Comparison of ENCODE assay signal across 16 cellular contexts in genomic region chr7:29363636-29364425, GRCh38.
DNase-seq lines count a peak whose midpoint lies in the region; ATAC-seq and TF ChIP-seq lines count a peak whose summit lies in the region.
"Had no signal": no experiment of that assay in that cellular context is flagged by ENCODE, and none has a peak within 500 bp of the region (broad histone marks: within the 10 kb centered on the region; RNA-seq: fewer than 3 reads in every experiment).

No MANE protein-coding gene starts in this region.

- no peak overlapping the region for H2AFZ ChIP-seq in mammary epithelial cell (ENCODE audit: low read depth, low read length)
- H2AFZ ChIP-seq: GM23338 had no signal

- H3K4me2 ChIP-seq in mammary epithelial cell (ENCODE audit: insufficient read depth, low read depth, low read length) = no peak overlapping the region
- H3K4me2 ChIP-seq: BLaER1 treated with 17β-estradiol and CSF1 and Interleukin-3, amounts not matched to agents 10 nM and 100 nM; GM23338 had no signal

- no peaks in the 10 kb centered on the region for H3K79me2 ChIP-seq in mammary epithelial cell (ENCODE audit: insufficient read depth, low read length)

- no peaks in the 10 kb centered on the region for H3K4me1 Mint-ChIP-seq in MCF 10A (ENCODE audit: insufficient read depth, unreplicated experiment)
- H3K4me1 Mint-ChIP-seq in activated naive CD8-positive, alpha-beta T cell treated with anti-CD3 and anti-CD28 coated beads for 36 hours = no peaks in the 10 kb centered on the region
- no peaks in the 10 kb centered on the region for H3K4me1 Mint-ChIP-seq in activated T-cell treated with anti-CD3 and anti-CD28 coated beads, Interleukin-2, amount 50 U/mL, for 24 hours (ENCODE audit: low read depth)
- H3K4me1 Mint-ChIP-seq: B cell had no signal

- BruUV-seq in mammary epithelial cell (replicated peaks; lab: Mats Ljungman, UMichigan) (no TSS peak), MCF 10A (replicated peaks; lab: Mats Ljungman, UMichigan) (no TSS peak)

- no peak overlapping the region for H3K4me3 ChIP-seq in mammary epithelial cell (replicated peaks in 1 of 3; ENCODE audit: insufficient read depth in 1 of 3, low read depth in 2 of 3, low read length in 3 of 3)
- no peak overlapping the region for H3K4me3 ChIP-seq in RWPE2 (ENCODE audit: severe bottlenecking)
- no peak overlapping the region for H3K4me3 ChIP-seq in epithelial cell of esophagus (ENCODE audit: low read length)
- H3K4me3 ChIP-seq: BLaER1 treated with 17β-estradiol and CSF1 and Interleukin-3, amounts not matched to agents 10 nM and 100 nM; GM23338 had no signal

- no peaks in the 10 kb centered on the region for H3K4me1 ChIP-seq in mammary epithelial cell (ENCODE audit: insufficient read depth, low read length)
- H3K4me1 ChIP-seq in RWPE2 (ENCODE audit: insufficient read depth, poor library complexity, severe bottlenecking) = peaks cover 3% of the 10 kb centered on the region

- no peaks in the 10 kb centered on the region for H3K9me3 ChIP-seq in mammary epithelial cell (replicated peaks; ENCODE audit: insufficient read depth, low read length)
- no peaks in the 10 kb centered on the region for H3K9me3 ChIP-seq in RWPE2 (ENCODE audit: severe bottlenecking)
- H3K9me3 ChIP-seq: BLaER1 treated with 17β-estradiol and CSF1 and Interleukin-3, amounts not matched to agents 10 nM and 100 nM had no signal

- DNase-seq in mammary epithelial cell = peak; percentile 38
- DNase-seq in MCF 10A (ENCODE audit: unreplicated experiment) = no peak
- DNase-seq in RWPE2 (ENCODE audit: low spot score) = no peak
- DNase-seq in epithelial cell of esophagus (ENCODE audit: low read depth) = peak; percentile 87
- DNase-seq in left colon = no peak
- DNase-seq in iPS-NIHi11 (ENCODE audit: low spot score) = no peak
- DNase-seq in activated naive CD8-positive, alpha-beta T cell treated with anti-CD3 and anti-CD28 coated beads for 36 hours = no peak
- no peak for DNase-seq in activated T-cell treated with anti-CD3 and anti-CD28 coated beads, Interleukin-2, amount 50 U/mL, for 24 hours
- DNase-seq: Calu3; CD8-positive, alpha-beta T cell; DMS79 treated with DMSO at 0.1 percent for 48 hours; GF-D8; HCEC 1CT had no signal

- no peaks in the 10 kb centered on the region for H3K27me3 Mint-ChIP-seq in MCF 10A (ENCODE audit: insufficient read depth, unreplicated experiment)
- no peaks in the 10 kb centered on the region for H3K27me3 Mint-ChIP-seq in activated naive CD8-positive, alpha-beta T cell treated with anti-CD3 and anti-CD28 coated beads for 36 hours
- no peaks in the 10 kb centered on the region for H3K27me3 Mint-ChIP-seq in activated T-cell treated with anti-CD3 and anti-CD28 coated beads, Interleukin-2, amount 50 U/mL, for 24 hours
- H3K27me3 Mint-ChIP-seq: B cell had no signal

- POLR2A ChIA-PET in MCF 10A (lab: Yijun Ruan, JAX) = interaction anchor here (2.0 kb wide), 1 partner anchor 81 kb away, joined by 6 read pairs; no protein-coding TSS in a partner anchor

- in situ Hi-C loops in mammary epithelial cell (cut with MboI; ENCODE audit: low sequenced_read_pairs in 2 of 2) = no loop called here

- no peak overlapping the region for H3K4me3 Mint-ChIP-seq in MCF 10A (ENCODE audit: unreplicated experiment)
- no peak overlapping the region for H3K4me3 Mint-ChIP-seq in activated naive CD8-positive, alpha-beta T cell treated with anti-CD3 and anti-CD28 coated beads for 36 hours
- no peak overlapping the region for H3K4me3 Mint-ChIP-seq in activated T-cell treated with anti-CD3 and anti-CD28 coated beads, Interleukin-2, amount 50 U/mL, for 24 hours
- H3K4me3 Mint-ChIP-seq: B cell; CD8-positive, alpha-beta T cell; GM23338 had no signal

- H3K9ac ChIP-seq in mammary epithelial cell (ENCODE audit: insufficient read depth, low read length) = no peak overlapping the region
- H3K9ac ChIP-seq: BLaER1 treated with 17β-estradiol and CSF1 and Interleukin-3, amounts not matched to agents 10 nM and 100 nM had no signal

- no peaks in the 10 kb centered on the region for H3K9me3 Mint-ChIP-seq in MCF 10A (ENCODE audit: unreplicated experiment)
- H3K9me3 Mint-ChIP-seq in activated naive CD8-positive, alpha-beta T cell treated with anti-CD3 and anti-CD28 coated beads for 36 hours = no peaks in the 10 kb centered on the region
- no peaks in the 10 kb centered on the region for H3K9me3 Mint-ChIP-seq in activated T-cell treated with anti-CD3 and anti-CD28 coated beads, Interleukin-2, amount 50 U/mL, for 24 hours
- H3K9me3 Mint-ChIP-seq: CD8-positive, alpha-beta T cell; GM23338 had no signal

- intact Hi-C loops in mammary epithelial cell (cut with micrococcal nuclease) (no loop called here), MCF 10A (cut with micrococcal nuclease) (no loop called here), left colon (cut with DNase I, micrococcal nuclease) (no loop called here)

- H3K36me3 Mint-ChIP-seq in MCF 10A (ENCODE audit: insufficient read depth, unreplicated experiment) = peaks cover under 1% of the 10 kb centered on the region
- H3K36me3 Mint-ChIP-seq in activated naive CD8-positive, alpha-beta T cell treated with anti-CD3 and anti-CD28 coated beads for 36 hours = no peaks in the 10 kb centered on the region
- no peaks in the 10 kb centered on the region for H3K36me3 Mint-ChIP-seq in activated T-cell treated with anti-CD3 and anti-CD28 coated beads, Interleukin-2, amount 50 U/mL, for 24 hours (ENCODE audit: low read depth)
- H3K36me3 Mint-ChIP-seq: CD8-positive, alpha-beta T cell had no signal

- H4K20me1 ChIP-seq in mammary epithelial cell (ENCODE audit: insufficient read depth, low read length) = no peaks in the 10 kb centered on the region
- H4K20me1 ChIP-seq: BLaER1 treated with 17β-estradiol and CSF1 and Interleukin-3, amounts not matched to agents 10 nM and 100 nM had no signal

- dilution Hi-C loops in mammary epithelial cell (cut with HindIII; ENCODE audit: low sequenced_read_pairs) = no loop called here

- H3K27ac ChIP-seq in mammary epithelial cell (ENCODE audit: insufficient read depth, low read depth, low read length) (no peak overlapping the region), RWPE2 (ENCODE audit: poor library complexity, severe bottlenecking) (no peak overlapping the region)
- H3K27ac ChIP-seq: BLaER1 treated with 17β-estradiol and CSF1 and Interleukin-3, amounts not matched to agents 10 nM and 100 nM had no signal

- TF ChIP-seq CTCF in mammary epithelial cell (conservative IDR thresholded peaks at IDR 0.05 in 1 of 2, IDR thresholded peaks at IDR 0.05 in 1 of 2; ENCODE audit: extremely low read depth in 1 of 2, insufficient read depth in 1 of 2, low read depth in 1 of 2, low read length in 2 of 2) (no peak), MCF 10A (IDR thresholded peaks at IDR 0.05; ENCODE audit: unreplicated experiment) (no peak), RWPE2 (IDR thresholded peaks at IDR 0.05; ENCODE audit: poor library complexity, severe bottlenecking) (no peak), epithelial cell of esophagus (IDR thresholded peaks at IDR 0.05; ENCODE audit: insufficient read depth, low read depth, low read length, missing control alignments) (no peak)

- H3K27ac Mint-ChIP-seq in MCF 10A (ENCODE audit: low read depth, unreplicated experiment) = no peak overlapping the region
- H3K27ac Mint-ChIP-seq in activated naive CD8-positive, alpha-beta T cell treated with anti-CD3 and anti-CD28 coated beads for 36 hours = no peak overlapping the region
- H3K27ac Mint-ChIP-seq in activated T-cell treated with anti-CD3 and anti-CD28 coated beads, Interleukin-2, amount 50 U/mL, for 24 hours = no peak overlapping the region
- H3K27ac Mint-ChIP-seq: B cell; CD8-positive, alpha-beta T cell; GM23338 had no signal

- H3K27me3 ChIP-seq in mammary epithelial cell (ENCODE audit: insufficient read depth, low read length) (peaks cover 2% of the 10 kb centered on the region), RWPE2 (ENCODE audit: insufficient read depth, poor library complexity, severe bottlenecking) (no peaks in the 10 kb centered on the region)
- H3K27me3 ChIP-seq: BLaER1 treated with 17β-estradiol and CSF1 and Interleukin-3, amounts not matched to agents 10 nM and 100 nM had no signal

- WGBS in mammary epithelial cell (ENCODE audit: low coverage, missing lambda C conversion rate) = 70% methylated on average over 3 of the region's 3 CpGs

- H3K36me3 ChIP-seq in mammary epithelial cell (ENCODE audit: insufficient read depth, low read length) (no peaks in the 10 kb centered on the region), RWPE2 (ENCODE audit: low read depth) (no peaks in the 10 kb centered on the region)
- H3K36me3 ChIP-seq: BLaER1 treated with 17β-estradiol and CSF1 and Interleukin-3, amounts not matched to agents 10 nM and 100 nM had no signal

- ATAC-seq in RWPE2 (ENCODE audit: low read depth) (peak; percentile 73), left colon (peak; percentile 19)
- ATAC-seq: CD8-positive, alpha-beta T cell; GM23338 had no signal

- CTCF ChIA-PET in mammary epithelial cell (lab: Charles Lee; ENCODE audit: low non-redundant PET) = no interaction called here
- CTCF ChIA-PET in MCF 10A (lab: Yijun Ruan, JAX) = interaction anchor here (0.6 to 0.9 kb wide), 3 partner anchors 175 to 443 kb away, joined by 3 read pairs; no protein-coding TSS in a partner anchor

Comparison
In these comparisons a context has a peak if more than half of its experiments do, and no peak if none do; other contexts are left out.
1. DNase-seq: peak in mammary epithelial cell (single experiment) and epithelial cell of esophagus (single experiment); none in MCF 10A (single experiment), RWPE2 (single experiment), left colon (0 of 2), iPS-NIHi11 (single experiment), activated naive CD8-positive, alpha-beta T cell treated with anti-CD3 and anti-CD28 coated beads for 36 hours (single experiment) and activated T-cell treated with anti-CD3 and anti-CD28 coated beads, Interleukin-2, amount 50 U/mL, for 24 hours (single experiment).